Comparison of ENCODE assay signal across 1 cellular context in genomic region chr17:35588196-35588920, GRCh38.
TF ChIP-seq lines count a peak whose summit lies in the region.

No MANE protein-coding gene starts in this region.

TF ChIP-seq in IMR-90, 13 proteins besides CTCF, POLR2A, EP300 and RAD21 (continued from another document):
- TF ChIP-seq SMC3 (IDR thresholded peaks at IDR 0.05; ENCODE audit: low read depth, low read length) (no peak), MXI1 (IDR thresholded peaks at IDR 0.05; ENCODE audit: borderline replicate concordance, low read depth, low read length) (no peak), FOS (IDR thresholded peaks at IDR 0.05; ENCODE audit: low read depth, low read length) (no peak), RFX5 (IDR thresholded peaks at IDR 0.05; ENCODE audit: low read depth, low read length) (no peak), CEBPB (IDR thresholded peaks at IDR 0.05; ENCODE audit: low read depth, low read length) (0 out of 2 replicates have a peak, but pooled peaks have one; percentile 7), CHD1 (IDR thresholded peaks at IDR 0.05; ENCODE audit: low read depth, low read length) (no peak), ELK1 (IDR thresholded peaks at IDR 0.05; ENCODE audit: borderline replicate concordance, low read depth, low read length) (no peak), MAFK (IDR thresholded peaks at IDR 0.05; ENCODE audit: low read depth, low read length) (no peak), NFE2L2 (IDR thresholded peaks at IDR 0.05; ENCODE audit: low read depth, low read length) (no peak), BHLHE40 (IDR thresholded peaks at IDR 0.05; ENCODE audit: low read depth, low read length) (peak; percentile 94), MAZ (IDR thresholded peaks at IDR 0.05; ENCODE audit: borderline replicate concordance, low read depth, low read length) (no peak)
